In the genomic region with DNA sequence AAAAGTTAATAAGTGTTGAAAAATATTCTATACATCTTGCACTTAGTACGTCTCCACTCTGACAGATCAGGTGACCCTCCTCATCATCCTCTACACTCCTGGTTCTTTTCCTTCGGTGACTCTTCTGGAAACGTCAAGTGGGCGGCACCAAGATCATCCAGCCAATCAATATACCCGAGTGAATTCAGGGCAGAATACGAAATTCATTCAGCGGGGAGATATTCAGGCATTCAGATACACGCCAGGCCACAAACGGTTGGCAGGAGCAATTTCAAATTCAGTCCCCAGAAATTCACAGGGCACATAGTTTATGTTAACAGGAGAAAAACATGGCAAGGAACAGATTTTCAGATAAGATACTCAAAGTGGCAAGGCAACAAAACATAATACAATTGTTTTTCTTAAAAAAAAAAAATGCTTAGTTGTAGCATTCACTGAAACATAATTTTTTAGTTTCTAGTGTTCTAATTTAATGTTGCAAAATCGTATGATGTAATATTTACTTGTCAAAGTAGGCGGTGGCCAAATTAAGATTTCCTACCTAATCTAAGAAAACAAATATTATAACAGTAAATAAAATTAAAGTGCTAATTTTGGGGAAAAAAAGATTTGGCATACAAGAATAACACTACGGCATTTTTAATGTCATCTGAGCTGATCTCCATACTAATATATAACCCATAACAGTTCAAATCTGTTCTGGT, we compare ENCODE assay signal across 9 cellular contexts. TPM values are rescaled to one million over a fixed set of nuclear protein-coding genes. Genes with fewer than 3 reads are reported as not detected.
DNase-seq lines count a peak whose midpoint lies in the region; TF ChIP-seq lines count a peak whose summit lies in the region.
"Had no signal": no experiment of that assay in that cellular context is flagged by ENCODE, and none has a peak within 500 bp of the region (broad histone marks: within the 10 kb centered on the region; RNA-seq: fewer than 3 reads in every experiment).

No MANE protein-coding gene starts in this region.

- no peak overlapping the region for H3K23ac ChIP-seq in mesenchymal stem cell (ENCODE audit: low read length in 2 of 2)

- no peak overlapping the region for H4K91ac ChIP-seq in mesenchymal stem cell (ENCODE audit: low read length)

- H2BK12ac ChIP-seq in mesenchymal stem cell (ENCODE audit: low read length in 2 of 2), result no peak overlapping the region

- no peak overlapping the region for H3K14ac ChIP-seq in mesenchymal stem cell (ENCODE audit: low read length in 2 of 2)

- H3K36me3 ChIP-seq in mesenchymal stem cell (ENCODE audit: control insufficient read depth in 1 of 2, insufficient read depth in 2 of 2, low read depth in 1 of 2, low read length in 2 of 2), result peaks cover 25 to 64% of the 10 kb centered on the region in 2 experiments
- peaks cover 44 to 51% (median 49%) of the 10 kb centered on the region in 3 donors for H3K36me3 ChIP-seq in tibial artery

- no peak overlapping the region for H2AFZ ChIP-seq in mesenchymal stem cell (ENCODE audit: low read depth, low read length)

- H3K27ac ChIP-seq in caudate nucleus (ENCODE audit: low read depth, low read length) (peak overlapping the region; percentile 22), mesenchymal stem cell (ENCODE audit: low read length, poor library complexity, severe bottlenecking) (no peak overlapping the region), tibial artery (peak overlapping the region; percentile 100)

- peaks cover 3% of the 10 kb centered on the region for H3K79me1 ChIP-seq in mesenchymal stem cell (replicated peaks; ENCODE audit: low read length, poor library complexity, severe bottlenecking)

- H3K4me1 ChIP-seq in mesenchymal stem cell (ENCODE audit: control insufficient read depth, insufficient read depth, low read depth, low read length) (peaks cover 5% of the 10 kb centered on the region), tibial artery (peaks cover 0 to 69% (median 29%) of the 10 kb centered on the region in 4 donors)

- no peak overlapping the region for H2BK5ac ChIP-seq in mesenchymal stem cell (ENCODE audit: low read depth, low read length, poor library complexity, severe bottlenecking)

- no peak overlapping the region for H4K8ac ChIP-seq in mesenchymal stem cell (ENCODE audit: low read length)

- no peak overlapping the region for H2AK5ac ChIP-seq in mesenchymal stem cell (ENCODE audit: low read length, severe bottlenecking)

- peak; percentile 28 for DNase-seq in activated naive CD4-positive, alpha-beta T cell treated with Interleukin-2 at 50 U/mL for 16 hours
- DNase-seq in activated naive CD4-positive, alpha-beta T cell treated with anti-CD3 and anti-CD28 coated beads, Interleukin-2, amount 50 U/mL, for 16 hours, result no peak
- peak in 12 of 61 donors; percentile 2 to 57 (median 14) for DNase-seq in caudate nucleus (lab: John Stamatoyannopoulos, UW)
- DNase-seq in mesenchymal stem cell, result no peak
- peak in 1 of 2 donors; percentile 52 for DNase-seq in tibial artery
- DNase-seq in NK-92 (lab: John Stamatoyannopoulos, UW; ENCODE audit: unreplicated experiment), result no peak
- DNase-seq in cortex of kidney (lab: John Stamatoyannopoulos, UW), result no peak
- DNase-seq in NCI-H1105 treated with DMSO at 0.1 percent for 48 hours (lab: John Stamatoyannopoulos, UW), result no peak

- H3K9ac ChIP-seq in mesenchymal stem cell (ENCODE audit: low read length), result peak overlapping the region; percentile 100

- H3K9me3 ChIP-seq in mesenchymal stem cell (ENCODE audit: control insufficient read depth, low read length) (no peaks in the 10 kb centered on the region), tibial artery (no peaks in the 10 kb centered on the region)

- H3K18ac ChIP-seq in mesenchymal stem cell (ENCODE audit: low read depth in 1 of 2, low read length in 2 of 2), result no peak overlapping the region

- H3K4me2 ChIP-seq in mesenchymal stem cell (ENCODE audit: low read length, poor library complexity, severe bottlenecking), result no peak overlapping the region

- intact Hi-C loops in tibial artery (cut with DNase I; ENCODE audit: low total_unique reads), result loop anchor here (5.0 kb wide), 1 partner anchor 48 kb away; a partner anchor contains a TSS

- H3K4me3 ChIP-seq in mesenchymal stem cell (ENCODE audit: insufficient read depth in 1 of 2, low read depth in 1 of 2, low read length in 2 of 2) (peak overlapping the region in 1 of 2 experiments; percentile 100), tibial artery (peak overlapping the region; percentile 90 to 95)
- H3K4me3 ChIP-seq: lung had no signal

- H2BK120ac ChIP-seq in mesenchymal stem cell (ENCODE audit: low read depth, low read length), result no peak overlapping the region

- no peak overlapping the region for H2BK15ac ChIP-seq in mesenchymal stem cell (ENCODE audit: low read depth, poor library complexity, severe bottlenecking)

- H3K27me3 ChIP-seq in mesenchymal stem cell (ENCODE audit: control insufficient read depth in 1 of 2, insufficient read depth in 1 of 2, low read length in 2 of 2) (no peaks in the 10 kb centered on the region), tibial artery (no peaks in the 10 kb centered on the region)

- H3K4ac ChIP-seq in mesenchymal stem cell (ENCODE audit: low read depth in 1 of 2, low read length in 2 of 2), result no peak overlapping the region

- WGBS in mesenchymal stem cell, result 97% methylated on average over 10 of the region's 12 CpGs

- TF ChIP-seq CTCF in tibial artery (IDR thresholded peaks at IDR 0.05), result no peak

RNA-seq across cellular contexts. Expression of a gene that starts 4.2 kb away (rescaled TPM):
- polyA plus RNA-seq in mesenchymal stem cell (2013, experiment 1 of 2), result 40.9 TPM
- polyA plus RNA-seq in mesenchymal stem cell (2013, experiment 2 of 2), result 47.3 TPM

RNA-seq across cellular contexts. Expression of a gene that starts 28.6 kb away (rescaled TPM):
- polyA plus RNA-seq in mesenchymal stem cell (2013, experiment 1 of 2), result 36.7 TPM
- polyA plus RNA-seq in mesenchymal stem cell (2013, experiment 2 of 2), result 31.4 TPM

RNA-seq across cellular contexts. Expression of a gene that starts 28.9 kb away (rescaled TPM):
- polyA plus RNA-seq in mesenchymal stem cell (2013, experiment 1 of 2), result 17.6 TPM
- 20.8 TPM for polyA plus RNA-seq in mesenchymal stem cell (2013, experiment 2 of 2)

RNA-seq across cellular contexts. Expression of a gene that starts 48.5 kb away (rescaled TPM):
- polyA plus RNA-seq in mesenchymal stem cell (2013, experiment 1 of 2), result 154 TPM
- 163 TPM for polyA plus RNA-seq in mesenchymal stem cell (2013, experiment 2 of 2)
